22 cellular contexts compared by ENCODE assay signal in the genomic region with DNA sequence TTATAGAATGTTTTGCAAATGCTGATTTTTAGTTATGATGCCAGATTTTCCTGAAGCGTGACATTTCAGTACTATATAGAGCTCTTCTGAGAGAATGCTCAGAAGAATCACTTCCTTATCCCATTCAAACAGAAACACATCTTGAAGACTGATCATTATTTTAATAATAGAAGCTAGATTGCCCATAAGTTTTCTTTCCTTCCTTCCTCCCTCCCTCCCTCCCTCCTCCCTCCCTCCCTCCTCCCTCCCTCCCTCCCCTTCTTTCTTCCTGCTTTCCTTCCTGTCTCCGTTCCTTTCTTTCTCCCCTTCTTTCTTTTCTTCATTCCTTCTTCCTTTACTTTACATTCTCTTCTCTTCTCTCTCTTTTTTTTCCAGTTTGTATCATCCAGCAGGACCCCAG.
A peak's percentile ranks its signal among the peaks of the same experiment; 100 is the strongest.
DNase-seq lines count a peak whose midpoint lies in the region; ATAC-seq, FAIRE-seq and TF ChIP-seq lines count a peak whose summit lies in the region.
"Had no signal": no experiment of that assay in that cellular context is flagged by ENCODE, and none has a peak within 500 bp of the region (broad histone marks: within the 10 kb centered on the region; RNA-seq: fewer than 3 reads in every experiment).

No MANE protein-coding gene starts in this region.

- POLR2A ChIA-PET in MCF 10A (lab: Yijun Ruan, JAX), result no interaction called here
- POLR2A ChIA-PET in K562 (lab: Yijun Ruan, JAX), result no interaction called here

- no peaks in the 10 kb centered on the region for H3K36me3 ChIP-seq in mammary epithelial cell (ENCODE audit: insufficient read depth, low read length)
- no peaks in the 10 kb centered on the region for H3K36me3 ChIP-seq in BLaER1
- H3K36me3 ChIP-seq in K562 (ENCODE audit: control insufficient read depth, insufficient read depth, low read length), result no peaks in the 10 kb centered on the region

- H3K4me1 Mint-ChIP-seq in MCF 10A (ENCODE audit: insufficient read depth, unreplicated experiment) (no peaks in the 10 kb centered on the region), nephron progenitor cell (peaks cover 74% of the 10 kb centered on the region)
- H3K4me1 Mint-ChIP-seq: B cell had no signal

- H3K4me1 ChIP-seq in mammary epithelial cell (ENCODE audit: insufficient read depth, low read length) (peaks cover 15% of the 10 kb centered on the region), BLaER1 (peaks cover 32% of the 10 kb centered on the region), K562 (replicated peaks in 1 of 2; ENCODE audit: control insufficient read depth in 2 of 2, insufficient read depth in 2 of 2, low read length in 2 of 2) (no peaks in the 10 kb centered on the region)
- H3K4me1 ChIP-seq: A549, Caco-2 had no signal

- TF ChIP-seq POLR2A in K562 (conservative IDR thresholded peaks at IDR 0.05), result no peak

- CTCF ChIA-PET in MCF 10A (lab: Yijun Ruan, JAX), result interaction anchor here (0.6 to 0.7 kb wide), 2 partner anchors 235 to 753 kb away, joined by 3 read pairs; no protein-coding TSS in a partner anchor
- CTCF ChIA-PET in mammary epithelial cell (lab: Charles Lee; ENCODE audit: low non-redundant PET), result no interaction called here
- CTCF ChIA-PET in K562 (lab: Yijun Ruan, JAX; ENCODE audit: low intra/inter-chr PET ratio), result no interaction called here

- TF ChIP-seq CTCF in MCF 10A (IDR thresholded peaks at IDR 0.05; ENCODE audit: unreplicated experiment) (no peak), mammary epithelial cell (conservative IDR thresholded peaks at IDR 0.05 in 1 of 2, IDR thresholded peaks at IDR 0.05 in 1 of 2; ENCODE audit: extremely low read depth in 1 of 2, insufficient read depth in 1 of 2, low read depth in 1 of 2, low read length in 2 of 2) (no peak), K562 (IDR thresholded peaks at IDR 0.05 in 2 of 3, conservative IDR thresholded peaks at IDR 0.05 in 1 of 3; ENCODE audit: insufficient read depth in 2 of 3, low read depth in 1 of 3, low read length in 3 of 3) (no peak), nephron progenitor cell (IDR thresholded peaks at IDR 0.05) (no peak)

- H3K27ac Mint-ChIP-seq in MCF 10A (ENCODE audit: low read depth, unreplicated experiment) (peak overlapping the region; percentile 16), nephron progenitor cell (peak overlapping the region; percentile 53)
- H3K27ac Mint-ChIP-seq: B cell; CD4-positive, alpha-beta T cell; CD8-positive, alpha-beta T cell had no signal

- H3K27ac ChIP-seq in mammary epithelial cell (ENCODE audit: insufficient read depth, low read depth, low read length) (no peak overlapping the region), BLaER1 (no peak overlapping the region), K562 (ENCODE audit: extremely low read depth, low read depth, low read length) (no peak overlapping the region)
- H3K27ac ChIP-seq: 22Rv1, A549, C4-2B had no signal

- H3K27me3 Mint-ChIP-seq in MCF 10A (ENCODE audit: insufficient read depth, unreplicated experiment), result no peaks in the 10 kb centered on the region
- no peaks in the 10 kb centered on the region for H3K27me3 Mint-ChIP-seq in nephron progenitor cell (ENCODE audit: low read depth, poor library complexity)
- H3K27me3 Mint-ChIP-seq: B cell; CD4-positive, alpha-beta T cell had no signal

- H3K4me2 ChIP-seq in mammary epithelial cell (ENCODE audit: insufficient read depth, low read depth, low read length) (no peak overlapping the region), BLaER1 (peak overlapping the region; percentile 68), K562 (ENCODE audit: insufficient read depth, low read length) (no peak overlapping the region)
- H3K4me2 ChIP-seq: A549 had no signal

- H3K4me3 ChIP-seq in mammary epithelial cell (replicated peaks in 1 of 3; ENCODE audit: insufficient read depth in 1 of 3, low read depth in 2 of 3, low read length in 3 of 3) (no peak overlapping the region), BLaER1 (no peak overlapping the region), K562 (no peak overlapping the region)
- H3K4me3 ChIP-seq: A549 had no signal

- intact Hi-C loops in MCF 10A (cut with micrococcal nuclease) (no loop called here), mammary epithelial cell (cut with micrococcal nuclease) (no loop called here), K562 (cut with micrococcal nuclease) (no loop called here)

- in situ Hi-C loops in mammary epithelial cell (cut with MboI; ENCODE audit: low sequenced_read_pairs in 2 of 2), result no loop called here
- in situ Hi-C loops in K562 (cut with MboI), result no loop called here

- WGBS in mammary epithelial cell (ENCODE audit: low coverage, missing lambda C conversion rate), result 45% methylated on average over 1 of the region's 2 CpGs
- 0% methylated on average over 1 of the region's 2 CpGs for WGBS in K562 (ENCODE audit: insufficient coverage, low coverage, missing lambda C conversion rate)

- no peak for TF ChIP-seq EP300 in K562 (IDR thresholded peaks at IDR 0.05; ENCODE audit: low read length)

- H3K9me3 Mint-ChIP-seq in MCF 10A (ENCODE audit: unreplicated experiment), result peaks cover 17% of the 10 kb centered on the region
- peaks cover 3% of the 10 kb centered on the region for H3K9me3 Mint-ChIP-seq in nephron progenitor cell

- ATAC-seq in K562, result no peak
- ATAC-seq: A549; CD8-positive, alpha-beta T cell had no signal

- no peak for TF ChIP-seq RAD21 in K562 (CRISPR knock-in tag; conservative IDR thresholded peaks at IDR 0.05 in 1 of 2, IDR thresholded peaks at IDR 0.05 in 1 of 2)

- H3K9me3 ChIP-seq in mammary epithelial cell (replicated peaks; ENCODE audit: insufficient read depth, low read length), result no peaks in the 10 kb centered on the region
- peaks cover 6% of the 10 kb centered on the region; the same call in 1 of the 2 replicates for H3K9me3 ChIP-seq in BLaER1
- H3K9me3 ChIP-seq in K562 (replicated peaks; ENCODE audit: control insufficient read depth, insufficient read depth, low read depth, low read length), result no peaks in the 10 kb centered on the region; the same call in 1 of the 2 replicates
- H3K9me3 ChIP-seq: A549, Caco-2 had no signal

- no peaks in the 10 kb centered on the region for H3K27me3 ChIP-seq in mammary epithelial cell (ENCODE audit: insufficient read depth, low read length)
- no peaks in the 10 kb centered on the region for H3K27me3 ChIP-seq in BLaER1
- no peaks in the 10 kb centered on the region for H3K27me3 ChIP-seq in K562 (ENCODE audit: control insufficient read depth in 2 of 2, insufficient read depth in 2 of 2, low read length in 2 of 2)

- no peaks in the 10 kb centered on the region for H3K36me3 Mint-ChIP-seq in MCF 10A (ENCODE audit: insufficient read depth, unreplicated experiment)
- no peaks in the 10 kb centered on the region for H3K36me3 Mint-ChIP-seq in nephron progenitor cell (ENCODE audit: low read depth)
- H3K36me3 Mint-ChIP-seq: CD8-positive, alpha-beta T cell had no signal

- no peak for DNase-seq in MCF 10A (ENCODE audit: unreplicated experiment)
- DNase-seq in mammary epithelial cell, result no peak
- no peak for DNase-seq in K562 (ENCODE audit: extremely low read depth in 1 of 4, low spot score in 3 of 4)
- DNase-seq in nephron progenitor cell, result no peak
- DNase-seq in NCI-H82 treated with DMSO at 0.1 percent for 48 hours (lab: John Stamatoyannopoulos, UW; ENCODE audit: unreplicated experiment), result no peak
- no peak for DNase-seq in activated CD4-positive, alpha-beta T cell treated with anti-CD3 and anti-CD28 coated beads, Interleukin-2, amount 50 U/mL, for 48 hours
- DNase-seq: AML-193; Caco-2; Calu3; CD4-positive, alpha-beta T cell; CD8-positive, alpha-beta T cell; DMS79 treated with DMSO at 0.1 percent for 48 hours; GF-D8 had no signal

- H3K4me3 Mint-ChIP-seq in MCF 10A (ENCODE audit: unreplicated experiment), result no peak overlapping the region
- no peak overlapping the region for H3K4me3 Mint-ChIP-seq in nephron progenitor cell
- H3K4me3 Mint-ChIP-seq: B cell; CD4-positive, alpha-beta T cell; CD8-positive, alpha-beta T cell had no signal

- H2AFZ ChIP-seq in mammary epithelial cell (ENCODE audit: low read depth, low read length), result no peak overlapping the region
- H2AFZ ChIP-seq in K562 (ENCODE audit: low read depth, low read length), result no peak overlapping the region

- no peak for FAIRE-seq in K562 (lab: Jason Lieb, UNC)
- FAIRE-seq: A549, D721Med, G401.6, GM12891, GM18507 had no signal

- H3K79me2 ChIP-seq in mammary epithelial cell (ENCODE audit: insufficient read depth, low read length) (no peaks in the 10 kb centered on the region), K562 (ENCODE audit: control insufficient read depth, insufficient read depth, low read length) (no peaks in the 10 kb centered on the region)

- BruUV-seq in MCF 10A (replicated peaks; lab: Mats Ljungman, UMichigan) (no TSS peak), mammary epithelial cell (replicated peaks; lab: Mats Ljungman, UMichigan) (no TSS peak), K562 (replicated peaks; lab: Mats Ljungman, UMichigan) (no TSS peak)

- no peaks in the 10 kb centered on the region for H4K20me1 ChIP-seq in mammary epithelial cell (ENCODE audit: insufficient read depth, low read length)
- no peaks in the 10 kb centered on the region for H4K20me1 ChIP-seq in BLaER1
- no peaks in the 10 kb centered on the region for H4K20me1 ChIP-seq in K562 (replicated peaks; ENCODE audit: control insufficient read depth, insufficient read depth, low read length)

- H3K9me1 ChIP-seq in K562 (ENCODE audit: control insufficient read depth, insufficient read depth, low read length), result no peaks in the 10 kb centered on the region

- dilution Hi-C loops in mammary epithelial cell (cut with HindIII; ENCODE audit: low sequenced_read_pairs), result loop anchor here (25.0 kb wide), 1 partner anchor 751 kb away; no protein-coding TSS in a partner anchor

- H3K9ac ChIP-seq in mammary epithelial cell (ENCODE audit: insufficient read depth, low read length) (no peak overlapping the region), BLaER1 (no peak overlapping the region), K562 (ENCODE audit: insufficient read depth in 1 of 2, low read depth in 2 of 2, low read length in 2 of 2) (no peak overlapping the region)

TF ChIP-seq in K562, 482 proteins besides CTCF, POLR2A, EP300 and RAD21:
- TF ChIP-seq CAMTA2 (CRISPR knock-in tag; conservative IDR thresholded peaks at IDR 0.05) (no peak), PCBP2 (IDR thresholded peaks at IDR 0.05; ENCODE audit: low read depth, low read length, poor library complexity, severe bottlenecking) (peak; percentile 51)
